ENCODE assay signal across 16 cellular contexts in the genomic region with DNA sequence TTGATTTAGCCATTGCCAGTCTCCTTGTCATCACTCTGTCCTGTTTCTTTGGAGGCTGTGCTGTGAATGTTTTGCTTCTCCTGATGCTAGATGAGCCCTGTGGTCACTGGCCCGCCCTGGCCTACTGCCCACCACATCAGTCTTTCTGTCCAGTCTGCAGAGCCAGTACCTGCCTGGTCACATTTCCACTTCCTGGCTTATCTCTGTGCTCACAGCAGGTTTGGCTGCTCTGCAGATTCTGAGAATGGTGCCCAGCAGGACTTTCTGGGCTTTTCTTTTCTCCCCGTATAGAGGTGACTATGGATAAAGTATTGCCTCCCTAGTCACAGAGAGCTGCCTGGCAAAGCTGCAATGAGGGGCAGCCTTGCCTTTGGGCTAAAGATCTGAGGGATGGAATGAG.
DNase-seq lines count a peak whose midpoint lies in the region; ATAC-seq and TF ChIP-seq lines count a peak whose summit lies in the region.
"Had no signal": no experiment of that assay in that cellular context is flagged by ENCODE, and none has a peak within 500 bp of the region (broad histone marks: within the 10 kb centered on the region; RNA-seq: fewer than 3 reads in every experiment).

No MANE protein-coding gene starts in this region.

- TF ChIP-seq CTCF in right atrium auricular region (IDR thresholded peaks at IDR 0.05) = no peak
- no peak for TF ChIP-seq CTCF in hepatocyte (IDR thresholded peaks at IDR 0.05; ENCODE audit: poor library complexity)
- no peak for TF ChIP-seq CTCF in osteocyte (IDR thresholded peaks at IDR 0.05)
- no peak for TF ChIP-seq CTCF in omental fat pad (IDR thresholded peaks at IDR 0.05)

- no peaks in the 10 kb centered on the region for H3K27me3 ChIP-seq in right atrium auricular region
- no peaks in the 10 kb centered on the region for H3K27me3 ChIP-seq in hepatocyte
- H3K27me3 ChIP-seq in HAP-1 (ENCODE audit: low read depth) = no peaks in the 10 kb centered on the region

- H3K79me2 ChIP-seq in hepatocyte = no peaks in the 10 kb centered on the region

- WGBS in hepatocyte (ENCODE audit: low lambda C conversion rate, missing lambda C conversion rate) = 93% methylated on average over 2 of the region's 2 CpGs

- DNase-seq in right atrium auricular region (ENCODE audit: low spot score) (no peak), Right ventricle myocardium superior (no peak), hepatocyte (ENCODE audit: low spot score) (no peak), osteocyte (ENCODE audit: extremely low spot score, unreplicated experiment) (no peak), HAP-1 (ENCODE audit: low spot score in 2 of 2) (no peak), omental fat pad (ENCODE audit: low spot score) (no peak), NCI-H1092 (lab: John Stamatoyannopoulos, UW) (no peak)
- DNase-seq: 8988T; CD4-positive, alpha-beta memory T cell; DMS79; H9; HFFc6 had no signal

- no peaks in the 10 kb centered on the region for H3K9me3 Mint-ChIP-seq in osteocyte (ENCODE audit: unreplicated experiment)
- H3K9me3 Mint-ChIP-seq: CD4-positive, alpha-beta memory T cell; GM23338; H9 had no signal

- no peaks in the 10 kb centered on the region for H3K36me3 ChIP-seq in right atrium auricular region
- no peaks in the 10 kb centered on the region for H3K36me3 ChIP-seq in hepatocyte (replicated peaks; ENCODE audit: insufficient read depth, low read depth)
- no peaks in the 10 kb centered on the region for H3K36me3 ChIP-seq in HAP-1 (replicated peaks)

- intact Hi-C loops in Right ventricle myocardium superior (cut with DNase I) = no loop called here

- ATAC-seq in Right ventricle myocardium superior (ENCODE audit: poor library complexity) = no peak
- no peak for ATAC-seq in omental fat pad (ENCODE audit: low FRiP score)
- ATAC-seq: GM12878, GM23338, HepG2 had no signal

- H3K27ac ChIP-seq in right atrium auricular region (peak overlapping the region; percentile 13 to 66), hepatocyte (peak overlapping the region; percentile 42)
- H3K27ac ChIP-seq: C4-2B had no signal

- H3K4me2 ChIP-seq in hepatocyte = no peak overlapping the region
- H3K4me2 ChIP-seq: GM23338 had no signal

- in situ Hi-C loops in HAP-1 (cut with MboI; ENCODE audit: low sequenced_read_pairs) = no loop called here

- H3K4me1 Mint-ChIP-seq in osteocyte (ENCODE audit: unreplicated experiment) = peaks cover 51% of the 10 kb centered on the region
- H3K4me1 Mint-ChIP-seq: CD4-positive, alpha-beta memory T cell; GM23338; H9 had no signal

- H4K20me1 ChIP-seq in hepatocyte (ENCODE audit: insufficient read depth, poor library complexity, severe bottlenecking) = no peaks in the 10 kb centered on the region

- H3K27ac Mint-ChIP-seq in osteocyte (ENCODE audit: unreplicated experiment) = peak overlapping the region; percentile 53
- H3K27ac Mint-ChIP-seq: CD4-positive, alpha-beta memory T cell; GM23338; H9; HFFc6 had no signal

- H3K4me3 Mint-ChIP-seq in osteocyte (ENCODE audit: unreplicated experiment) = no peak overlapping the region
- H3K4me3 Mint-ChIP-seq: CD4-positive, alpha-beta memory T cell; GM23338; H9; HFFc6 had no signal

- no peaks in the 10 kb centered on the region for H3K9me2 ChIP-seq in hepatocyte (replicated peaks; ENCODE audit: insufficient read depth)

- no peak overlapping the region for H3K4me3 ChIP-seq in right atrium auricular region
- H3K4me3 ChIP-seq in hepatocyte = no peak overlapping the region
- no peak overlapping the region for H3K4me3 ChIP-seq in HAP-1
- H3K4me3 ChIP-seq: GM12878, GM23338 had no signal

- no peak overlapping the region for H2AFZ ChIP-seq in hepatocyte
- H2AFZ ChIP-seq: GM23338 had no signal

- H3K4me1 ChIP-seq in right atrium auricular region (peaks cover 0 to 31% of the 10 kb centered on the region in 2 donors), hepatocyte (ENCODE audit: insufficient read depth) (peaks cover 9% of the 10 kb centered on the region), HAP-1 (no peaks in the 10 kb centered on the region)

- H3K9me3 ChIP-seq in right atrium auricular region (no peaks in the 10 kb centered on the region), hepatocyte (ENCODE audit: low read depth) (no peaks in the 10 kb centered on the region), HAP-1 (no peaks in the 10 kb centered on the region)

- H3K36me3 Mint-ChIP-seq in osteocyte (ENCODE audit: unreplicated experiment) = no peaks in the 10 kb centered on the region
- H3K36me3 Mint-ChIP-seq: CD4-positive, alpha-beta memory T cell had no signal

- no peaks in the 10 kb centered on the region for H3K27me3 Mint-ChIP-seq in osteocyte (ENCODE audit: unreplicated experiment)
